14 cellular contexts compared by ENCODE assay signal in genomic region chr6:46851576-46851975, GRCh38. TPM values are rescaled to one million over a fixed set of nuclear protein-coding genes. Genes with fewer than 3 reads are reported as not detected.
DNase-seq lines count a peak whose midpoint lies in the region; ATAC-seq and TF ChIP-seq lines count a peak whose summit lies in the region.
"Not testable (repeated sequence)": the region's sequence is repeated elsewhere in the genome, so short reads cannot be mapped to it uniquely, and the experiment has no call there.
"Had no signal": no experiment of that assay in that cellular context is flagged by ENCODE, and none has a peak within 500 bp of the region (broad histone marks: within the 10 kb centered on the region; RNA-seq: fewer than 3 reads in every experiment).

No MANE protein-coding gene starts in this region.

- ATAC-seq in Right ventricle myocardium superior (ENCODE audit: poor library complexity) (peak; percentile 17), left cardiac atrium (peak; percentile 17 to 19), right cardiac atrium (peak in 1 of 2 donors; percentile 55)

- H3K9me3 Mint-ChIP-seq in endothelial cell (ENCODE audit: unreplicated experiment), result not testable (repeated sequence)

- not testable (repeated sequence) for H3K27me3 ChIP-seq in right cardiac atrium (ENCODE audit: control insufficient read depth, insufficient read depth)

- H3K9me3 ChIP-seq in right cardiac atrium (ENCODE audit: control insufficient read depth, low read length), result not testable (repeated sequence)

- DNase-seq in RPMI7951 (ENCODE audit: low read depth), result peak; percentile 26
- not testable (repeated sequence) for DNase-seq in endothelial cell (ENCODE audit: low spot score); Right ventricle myocardium superior; left cardiac atrium; right cardiac atrium

- not testable (repeated sequence) for TF ChIP-seq CTCF in endothelial cell (IDR thresholded peaks at IDR 0.05; ENCODE audit: unreplicated experiment)

- not testable (repeated sequence) for H3K4me3 ChIP-seq in right cardiac atrium (ENCODE audit: low read length)

- peaks cover 14% of the 10 kb centered on the region for H3K27me3 Mint-ChIP-seq in endothelial cell (ENCODE audit: unreplicated experiment)

- H3K27ac Mint-ChIP-seq in endothelial cell (ENCODE audit: unreplicated experiment), result peak overlapping the region; percentile 67

- intact Hi-C loops in Right ventricle myocardium superior (cut with DNase I), result loop anchor here (2.0 kb wide), 1 partner anchor 137 kb away; no protein-coding TSS in a partner anchor
- intact Hi-C loops in left cardiac atrium (cut with DNase I), result not testable (repeated sequence)
- intact Hi-C loops in right cardiac atrium (cut with DNase I), result loop anchor here in 1 of 4 donors (5.0 kb wide), 1 partner anchor 141 kb away; no protein-coding TSS in a partner anchor

- 42% methylated on average over 4 of the region's 4 CpGs for WGBS in right cardiac atrium

- peaks cover 32% of the 10 kb centered on the region for H3K36me3 Mint-ChIP-seq in endothelial cell (ENCODE audit: low read depth, unreplicated experiment)

- H3K4me1 Mint-ChIP-seq in endothelial cell (ENCODE audit: unreplicated experiment), result peaks cover 66% of the 10 kb centered on the region

- H3K4me3 Mint-ChIP-seq in endothelial cell (ENCODE audit: unreplicated experiment), result peak overlapping the region; percentile 45

- peak overlapping the region; percentile 37 for H3K27ac ChIP-seq in right cardiac atrium (ENCODE audit: low read length)

- H3K4me1 ChIP-seq in right cardiac atrium (ENCODE audit: control insufficient read depth, insufficient read depth, low read length), result not testable (repeated sequence)

RNA-seq across cellular contexts. Expression of gene MEP1A, which starts 58.4 kb away (rescaled TPM):
- total RNA-seq in RPMI7951 (2014; rRNA removed; shearing (Covaris generic)), result not detected in 2 replicates
- total RNA-seq in endothelial cell (ENCODE audit: unreplicated experiment) (not detected), Right ventricle myocardium superior (not detected), left cardiac atrium (not detected), right cardiac atrium (not detected)
- polyA plus RNA-seq in right cardiac atrium, result not detected
- total RNA-seq: A172; A673; CD4-positive, alpha-beta T cell; CD8-positive, alpha-beta memory T cell; GM12878; GM23248; H1; H7 had no signal
- polyA plus RNA-seq: BJ; CD8-positive, alpha-beta memory T cell; GM12878; GM23248 had no signal
